11 cellular contexts compared by ENCODE assay signal in genomic region chr11:5605849-5606248, GRCh38. TPM values are rescaled to one million over a fixed set of nuclear protein-coding genes. Genes with fewer than 3 reads are reported as not detected.
DNase-seq lines count a peak whose midpoint lies in the region; ATAC-seq, FAIRE-seq and TF ChIP-seq lines count a peak whose summit lies in the region.
"Had no signal": no experiment of that assay in that cellular context is flagged by ENCODE, and none has a peak within 500 bp of the region (broad histone marks: within the 10 kb centered on the region; RNA-seq: fewer than 3 reads in every experiment).

No MANE protein-coding gene starts in this region.

- in situ Hi-C loops in GM12878 (cut with MboI), result no loop called here

- H3K27ac ChIP-seq in GM12878 (ENCODE audit: control insufficient read depth, insufficient read depth), result no peak overlapping the region
- no peak overlapping the region for H3K27ac ChIP-seq in body of pancreas

- no peak overlapping the region for H3K4me2 ChIP-seq in GM12878 (ENCODE audit: control insufficient read depth, insufficient read depth)

- H3K9ac ChIP-seq in GM12878 (ENCODE audit: control insufficient read depth, insufficient read depth, low read length), result no peak overlapping the region

- RAD21 ChIA-PET in GM12878 (lab: Charles Lee; ENCODE audit: unreplicated experiment), result interaction anchor here (1.1 to 1.4 kb wide), 2 partner anchors 26 to 79 kb away, joined by 3 read pairs; partner anchors contain the start of gene TRIM5

- FAIRE-seq in H54 (lab: Jason Lieb, UNC), result peak; percentile 87
- FAIRE-seq in GM12878 (lab: Jason Lieb, UNC), result no peak

- no peaks in the 10 kb centered on the region; the same call in 1 of the 2 replicates for H4K20me1 ChIP-seq in GM12878 (ENCODE audit: control insufficient read depth, insufficient read depth)

- DNase-seq in H54 (ENCODE audit: insufficient read length, low spot score) (peak; percentile 42), GM12878 (ENCODE audit: low read depth, low spot score) (no peak), retinal pigment epithelial cell (ENCODE audit: low read depth) (peak; percentile 79), body of pancreas (no peak), NCI-H2227 treated with DMSO at 0.1 percent for 48 hours (lab: John Stamatoyannopoulos, UW) (no peak), HuH-7 (ENCODE audit: low spot score) (no peak)
- DNase-seq: activated naive CD8-positive, alpha-beta T cell treated with anti-CD3 and anti-CD28 coated beads, Interleukin-2, amount 10 ng/mL, durations not matched to agents 7 days and 5 days; NCI-H1436 treated with DMSO at 0.1 percent for 48 hours; SHP77 had no signal

- WGBS in GM12878 (ENCODE audit: insufficient coverage, insufficient replicate concordance, low lambda C conversion rate, missing lambda C conversion rate), result 29% methylated on average over 5 of the region's 5 CpGs
- WGBS in body of pancreas, 2 donors, result 86 to 88% methylated on average over 5 of the region's 5 CpGs

- intact Hi-C loops in GM12878 (cut with micrococcal nuclease; ENCODE audit: unreplicated experiment) (no loop called here), body of pancreas (cut with DNase I) (no loop called here)

- BruUV-seq in GM12878 (replicated peaks; lab: Mats Ljungman, UMichigan), result no TSS peak

- H3K27me3 ChIP-seq in GM12878 (replicated peaks in 1 of 2; ENCODE audit: control insufficient read depth in 2 of 2, insufficient read depth in 2 of 2, low read length in 1 of 2), result no peaks in the 10 kb centered on the region
- no peaks in the 10 kb centered on the region for H3K27me3 ChIP-seq in body of pancreas

- no peaks in the 10 kb centered on the region for H3K9me3 ChIP-seq in GM12878 (replicated peaks; ENCODE audit: control insufficient read depth, insufficient read depth, low read length)
- no peaks in the 10 kb centered on the region for H3K9me3 ChIP-seq in body of pancreas

- TF ChIP-seq RAD21 in GM12878 (IDR thresholded peaks at IDR 0.05; ENCODE audit: insufficient read depth, low read depth, low read length), result 0 out of 2 replicates have a peak, but pooled peaks have one; percentile 18

- H3K79me2 ChIP-seq in GM12878 (ENCODE audit: control insufficient read depth, insufficient read depth, low read length), result no peaks in the 10 kb centered on the region

- TF ChIP-seq POLR2A in H54 (IDR thresholded peaks at IDR 0.05; ENCODE audit: low read depth, low read length) (no peak), GM12878 (IDR thresholded peaks at IDR 0.05; ENCODE audit: low read depth, low read length) (no peak), body of pancreas (IDR thresholded peaks at IDR 0.05) (no peak)

- H3K4me3 ChIP-seq in GM12878 (no peak overlapping the region), retinal pigment epithelial cell (ENCODE audit: low read length) (no peak overlapping the region), body of pancreas (no peak overlapping the region)

- ATAC-seq in GM12878 (peak; percentile 77), body of pancreas (no peak)

- peaks cover 0 to 2% of the 10 kb centered on the region in 2 experiments; a peak in 1 of 4 replicates for H3K36me3 ChIP-seq in GM12878 (ENCODE audit: control insufficient read depth in 2 of 2, insufficient read depth in 2 of 2, low read length in 1 of 2)
- no peaks in the 10 kb centered on the region for H3K36me3 ChIP-seq in body of pancreas (replicated peaks in 1 of 2; ENCODE audit: insufficient read depth in 1 of 2, low read depth in 2 of 2)

- H2AFZ ChIP-seq in GM12878 (ENCODE audit: control insufficient read depth, low read depth, low read length), result no peak overlapping the region

- TF ChIP-seq CTCF in GM12878 (IDR thresholded peaks at IDR 0.05 in 2 of 3, conservative IDR thresholded peaks at IDR 0.05 in 1 of 3; ENCODE audit: control insufficient read depth in 2 of 3, extremely low read depth in 1 of 3, insufficient read depth in 1 of 3, low read depth in 3 of 3, low read length in 3 of 3) (peak; percentile 23 to 45 (median 32); a peak in 4 of 6 replicates), retinal pigment epithelial cell (conservative IDR thresholded peaks at IDR 0.05; ENCODE audit: low read depth, low read length) (no peak), body of pancreas (IDR thresholded peaks at IDR 0.05) (no peak)

- SMC1A ChIA-PET in GM12878 (lab: Charles Lee; ENCODE audit: uncharacterized antibody, unreplicated experiment), result interaction anchor here (0.9 to 2.1 kb wide), 11 partner anchors 21 to 285 kb away, joined by 3 to 14 read pairs (median 4); partner anchors contain the start of gene TRIM5

- H3K4me1 ChIP-seq in GM12878 (ENCODE audit: control insufficient read depth, insufficient read depth, low read length), result no peaks in the 10 kb centered on the region; the same call in 1 of the 2 replicates
- peaks cover 12% of the 10 kb centered on the region for H3K4me1 ChIP-seq in body of pancreas

- CTCF ChIA-PET in GM12878 (lab: Yijun Ruan, JAX), result interaction anchor here (0.8 to 1.4 kb wide), 7 partner anchors 9 to 285 kb away, joined by 3 to 6 read pairs (median 3); partner anchors contain the start of genes TRIM34, TRIM5 and TRIM6

- POLR2A ChIA-PET in GM12878 (lab: Charles Lee), result interaction anchor here (1.2 kb wide), 1 partner anchor 72 kb away, joined by 4 read pairs; no protein-coding TSS in a partner anchor

- no peak for TF ChIP-seq EP300 in GM12878 (IDR thresholded peaks at IDR 0.05; ENCODE audit: borderline replicate concordance in 1 of 2, control insufficient read depth in 1 of 2, low read depth in 2 of 2, low read length in 2 of 2)

RNA-seq across cellular contexts. Expression of gene TRIM6, which starts 9.4 kb away (rescaled TPM):
- 2.1 and 3.2 TPM in 2 replicates for total RNA-seq in GM12878 (2013; cell fraction: nucleolus; rRNA removed)
- total RNA-seq in GM12878 (2014; rRNA removed) (4.5 and 6.4 TPM in 2 replicates), GM12878 (2014; rRNA removed; fragmentation: Illumina TruSeq; extraction: Trizol) (5.1 and 5.6 TPM in 2 replicates), GM12878 (2021) (3.1 and 4.4 TPM in 2 replicates), body of pancreas (1 to 10 TPM; 2.1 to 2.6 TPM)
- polyA plus RNA-seq in GM12878 (2011; ENCODE audit: low read depth), result 2.0 TPM
- polyA plus RNA-seq in GM12878 (2011; rRNA removed) (1.4 and 1.6 TPM in 2 replicates), GM12878 (2014; fragmentation: Illumina TruSeq; extraction: Trizol) (6.8 and 8.1 TPM in 2 replicates), GM12878 (2014; fragmentation: Nextera tagmentation; extraction: Ambion mirVana) (1 to 10 TPM; 4.0 to 4.1 TPM), GM12878 (2014; rRNA removed) (3.7 and 4.6 TPM in 2 replicates), GM12878 (2016; fragmentation: Nextera tagmentation; extraction: Ambion mirVana) (1 to 10 TPM; 3.6 to 4.3 TPM)
- 0.62 and 0.72 TPM in 2 replicates for polyA plus RNA-seq in GM12878 (2011; cell fraction: cytosol; rRNA removed)
- polyA plus RNA-seq in GM12878 (2011; cell fraction: nucleus; rRNA removed), result 0.31 and 0.52 TPM in 2 replicates
- polyA plus RNA-seq in GM12878 (2012), result 2.2 and 3.5 TPM in 2 replicates
- polyA minus RNA-seq in GM12878 (2011; rRNA and poly(A)+ RNA removed), result 0.80 and 0.82 TPM in 2 replicates
- polyA minus RNA-seq in GM12878 (2011; cell fraction: cytosol; rRNA and poly(A)+ RNA removed), result 0.40 TPM in 1 of 2 replicates, not detected in the other
- 0.12 and 0.29 TPM in 2 replicates for polyA minus RNA-seq in GM12878 (2011; cell fraction: nucleus; rRNA and poly(A)+ RNA removed)

RNA-seq across cellular contexts. Expression of gene TRIM34, which starts 19.0 kb away (rescaled TPM):
- 36.6 and 39.5 TPM in 2 replicates for total RNA-seq in GM12878 (2013; cell fraction: nucleolus; rRNA removed)
- 21.0 and 31.6 TPM in 2 replicates for total RNA-seq in GM12878 (2014; rRNA removed)
- total RNA-seq in GM12878 (2014; rRNA removed; fragmentation: Illumina TruSeq; extraction: Trizol), result 27.5 and 29.2 TPM in 2 replicates
- 16.7 and 18.1 TPM in 2 replicates for total RNA-seq in GM12878 (2021)
- polyA plus RNA-seq in GM12878 (2011; ENCODE audit: low read depth), result 20.2 TPM
- polyA plus RNA-seq in GM12878 (2011; rRNA removed), result 51.4 and 68.7 TPM in 2 replicates
- 19.2 and 27.7 TPM in 2 replicates for polyA plus RNA-seq in GM12878 (2011; cell fraction: cytosol; rRNA removed)
- 52.1 and 65.9 TPM in 2 replicates for polyA plus RNA-seq in GM12878 (2011; cell fraction: nucleus; rRNA removed)
- polyA plus RNA-seq in GM12878 (2012), result 19.1 and 21.1 TPM in 2 replicates
- polyA plus RNA-seq in GM12878 (2014; fragmentation: Illumina TruSeq; extraction: Trizol), result 29.0 and 37.0 TPM in 2 replicates
- polyA plus RNA-seq in GM12878 (2014; fragmentation: Nextera tagmentation; extraction: Ambion mirVana), result 10 to 100 TPM; 22.0 to 33.6 TPM
- polyA plus RNA-seq in GM12878 (2014; rRNA removed), result 16.4 and 19.9 TPM in 2 replicates
- 10 to 100 TPM; 16.9 to 19.7 TPM for polyA plus RNA-seq in GM12878 (2016; fragmentation: Nextera tagmentation; extraction: Ambion mirVana)
- polyA minus RNA-seq in GM12878 (2011; rRNA and poly(A)+ RNA removed), result 32.7 and 36.4 TPM in 2 replicates
- polyA minus RNA-seq in GM12878 (2011; cell fraction: cytosol; rRNA and poly(A)+ RNA removed), result 6.4 and 7.1 TPM in 2 replicates
- 8.7 and 12.1 TPM in 2 replicates for polyA minus RNA-seq in GM12878 (2011; cell fraction: nucleus; rRNA and poly(A)+ RNA removed)
- total RNA-seq in body of pancreas, result 1 to 10 TPM; 2.9 to 4.6 TPM

RNA-seq across cellular contexts. Expression of gene OR52B6, which starts 25.2 kb away (rescaled TPM):
- not detected in 2 replicates for total RNA-seq in GM12878 (2013; cell fraction: nucleolus; rRNA removed)
- total RNA-seq in GM12878 (2014; rRNA removed) (not detected in 2 replicates), GM12878 (2014; rRNA removed; fragmentation: Illumina TruSeq; extraction: Trizol) (not detected in 2 replicates), GM12878 (2021) (not detected in 2 replicates), body of pancreas (not detected)
- polyA plus RNA-seq in GM12878 (2011; ENCODE audit: low read depth), result not detected
- polyA plus RNA-seq in GM12878 (2011; rRNA removed) (not detected in 2 replicates), GM12878 (2014; fragmentation: Illumina TruSeq; extraction: Trizol) (not detected in 2 replicates), GM12878 (2014; fragmentation: Nextera tagmentation; extraction: Ambion mirVana) (under 1 TPM in 1 of 2 experiments, not detected in 1; 0.07 TPM), GM12878 (2014; rRNA removed) (not detected in 2 replicates), GM12878 (2016; fragmentation: Nextera tagmentation; extraction: Ambion mirVana) (not detected)
- polyA plus RNA-seq in GM12878 (2011; cell fraction: cytosol; rRNA removed), result not detected in 2 replicates
- polyA plus RNA-seq in GM12878 (2011; cell fraction: nucleus; rRNA removed), result not detected in 2 replicates
- not detected in 2 replicates for polyA plus RNA-seq in GM12878 (2012)
- not detected in 2 replicates for polyA minus RNA-seq in GM12878 (2011; rRNA and poly(A)+ RNA removed)
- polyA minus RNA-seq in GM12878 (2011; cell fraction: cytosol; rRNA and poly(A)+ RNA removed), result not detected in 2 replicates
- polyA minus RNA-seq in GM12878 (2011; cell fraction: nucleus; rRNA and poly(A)+ RNA removed), result not detected in 2 replicates
- total RNA-seq: activated naive CD8-positive, alpha-beta T cell treated with anti-CD3 and anti-CD28 coated beads, Interleukin-2, amount 10 ng/mL, durations not matched to agents 7 days and 5 days; mucosa of gallbladder; subcutaneous adipose tissue had no signal

RNA-seq across cellular contexts. Expression of gene OR52H1, which starts 57.5 kb away (rescaled TPM):
- 27.6 and 31.6 TPM in 2 replicates for total RNA-seq in GM12878 (2013; cell fraction: nucleolus; rRNA removed)
- total RNA-seq in GM12878 (2014; rRNA removed) (0.17 and 0.44 TPM in 2 replicates), GM12878 (2014; rRNA removed; fragmentation: Illumina TruSeq; extraction: Trizol) (0.40 and 0.46 TPM in 2 replicates), GM12878 (2021) (0.19 and 0.28 TPM in 2 replicates), body of pancreas (1 to 10 TPM in 1 of 2 donors, under 1 TPM in 1; 0.78 to 5.9 TPM)
- polyA plus RNA-seq in GM12878 (2011; ENCODE audit: low read depth), result not detected
- polyA plus RNA-seq in GM12878 (2011; rRNA removed) (0.13 and 0.29 TPM in 2 replicates), GM12878 (2014; fragmentation: Illumina TruSeq; extraction: Trizol) (0.06 and 0.19 TPM in 2 replicates), GM12878 (2014; fragmentation: Nextera tagmentation; extraction: Ambion mirVana) (not detected), GM12878 (2014; rRNA removed) (0.10 and 0.15 TPM in 2 replicates), GM12878 (2016; fragmentation: Nextera tagmentation; extraction: Ambion mirVana) (not detected)
- not detected in 2 replicates for polyA plus RNA-seq in GM12878 (2011; cell fraction: cytosol; rRNA removed)
- 1.4 and 1.9 TPM in 2 replicates for polyA plus RNA-seq in GM12878 (2011; cell fraction: nucleus; rRNA removed)
- not detected in 2 replicates for polyA plus RNA-seq in GM12878 (2012)
- 9.1 and 13.9 TPM in 2 replicates for polyA minus RNA-seq in GM12878 (2011; rRNA and poly(A)+ RNA removed)
- not detected in 2 replicates for polyA minus RNA-seq in GM12878 (2011; cell fraction: cytosol; rRNA and poly(A)+ RNA removed)
- polyA minus RNA-seq in GM12878 (2011; cell fraction: nucleus; rRNA and poly(A)+ RNA removed), result 6.6 and 8.3 TPM in 2 replicates
- total RNA-seq: activated naive CD8-positive, alpha-beta T cell treated with anti-CD3 and anti-CD28 coated beads, Interleukin-2, amount 10 ng/mL, durations not matched to agents 7 days and 5 days; mucosa of gallbladder; subcutaneous adipose tissue had no signal

Comparison
In these comparisons a context has a peak if more than half of its experiments do, and no peak if none do; other contexts are left out.
1. DNase-seq: peak in H54 (single experiment) and retinal pigment epithelial cell (single experiment); none in GM12878 (single experiment), body of pancreas (0 of 4), NCI-H2227 treated with DMSO at 0.1 percent for 48 hours (single experiment) and HuH-7 (single experiment).
2. CTCF ChIP-seq: peak in GM12878 (3 of 3); none in retinal pigment epithelial cell (single experiment) and body of pancreas (0 of 7).